3 cellular contexts compared by ENCODE assay signal in the genomic region with DNA sequence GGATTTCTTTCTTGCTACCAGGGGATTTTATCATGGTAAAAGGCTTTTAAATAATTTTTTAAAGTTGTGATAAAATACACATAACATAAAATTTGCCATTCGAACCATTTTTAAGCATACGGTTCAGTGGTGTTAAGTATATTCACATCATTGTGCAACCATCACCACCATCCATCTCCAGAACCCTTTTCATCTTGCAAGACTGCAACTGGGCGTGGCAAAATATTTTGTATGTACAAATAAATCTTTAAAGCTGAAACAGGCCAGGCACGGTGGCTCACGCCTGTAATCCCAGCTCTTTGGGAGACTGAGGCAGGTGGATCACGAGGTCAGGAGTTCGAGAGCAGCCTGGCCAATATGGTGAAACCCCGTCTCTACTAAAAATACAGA.
TF ChIP-seq lines count a peak whose summit lies in the region.
"Not testable (repeated sequence)": the region's sequence is repeated elsewhere in the genome, so short reads cannot be mapped to it uniquely, and the experiment has no call there.

No MANE protein-coding gene starts in this region.

TF ChIP-seq in A549, 52 proteins besides CTCF, POLR2A, EP300 and RAD21:
- TF ChIP-seq JUN (IDR thresholded peaks at IDR 0.05) (peak in 1 of 2 experiments; percentile 35; a peak in 2 of 5 replicates), CEBPB (IDR thresholded peaks at IDR 0.05) (peak; percentile 74 to 79)
- TF ChIP-seq, protein P1, sequence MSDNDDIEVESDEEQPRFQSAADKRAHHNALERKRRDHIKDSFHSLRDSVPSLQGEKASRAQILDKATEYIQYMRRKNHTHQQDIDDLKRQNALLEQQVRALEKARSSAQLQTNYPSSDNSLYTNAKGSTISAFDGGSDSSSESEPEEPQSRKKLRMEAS (IDR thresholded peaks at IDR 0.05): 0 out of 2 replicates have a peak, but pooled peaks have one; percentile 10
TF ChIP-seq in A549: peak in this region for 3; not testable (repeated sequence) for 49.

TF ChIP-seq in IMR-90, 13 proteins besides CTCF, POLR2A, EP300 and RAD21:
- TF ChIP-seq CEBPB (IDR thresholded peaks at IDR 0.05; ENCODE audit: low read depth, low read length): peak; percentile 45; the same call in 1 of the 2 replicates

TF ChIP-seq in HepG2, 621 proteins besides CTCF, POLR2A, EP300 and RAD21:
- TF ChIP-seq CEBPB (IDR thresholded peaks at IDR 0.05; ENCODE audit: borderline replicate concordance, low read depth, low read length) (peak; percentile 35; the same call in 1 of the 2 replicates), SOX6 (CRISPR knock-in tag; IDR thresholded peaks at IDR 0.05) (0 out of 2 replicates have a peak, but pooled peaks have one; percentile 5)
- TF ChIP-seq SOX6 (IDR thresholded peaks at IDR 0.05): not testable (repeated sequence)
